In the genomic region with DNA sequence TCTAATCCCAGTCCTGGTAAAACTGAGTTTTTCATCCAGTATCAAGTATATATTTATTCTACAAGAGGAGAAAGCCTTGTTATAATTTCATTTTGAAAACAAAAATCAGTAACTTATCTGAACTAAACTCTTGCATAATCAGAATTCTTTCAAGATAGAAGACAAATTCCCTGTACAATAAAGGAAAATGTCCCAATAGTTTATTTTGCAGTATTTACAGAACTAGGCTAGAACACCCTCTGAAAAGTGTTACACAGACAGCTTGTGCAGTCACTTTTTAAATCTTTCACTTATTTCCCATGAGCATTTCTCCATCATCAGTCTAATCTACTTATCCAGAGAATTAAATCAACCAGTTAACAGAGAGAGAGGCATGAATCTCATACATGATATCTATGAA, we compare ENCODE assay signal across 15 cellular contexts. TPM values are rescaled to one million over a fixed set of nuclear protein-coding genes. Genes with fewer than 3 reads are reported as not detected.
DNase-seq lines count a peak whose midpoint lies in the region; ATAC-seq and TF ChIP-seq lines count a peak whose summit lies in the region.
"Had no signal": no experiment of that assay in that cellular context is flagged by ENCODE, and none has a peak within 500 bp of the region (broad histone marks: within the 10 kb centered on the region; RNA-seq: fewer than 3 reads in every experiment).

No MANE protein-coding gene starts in this region.

- no peak for TF ChIP-seq EP300 in gastroesophageal sphincter (IDR thresholded peaks at IDR 0.05)

- H3K9ac ChIP-seq in skeletal muscle tissue (ENCODE audit: low read depth in 1 of 3, low read length in 3 of 3) = peak overlapping the region in 1 of 3 donors; percentile 10

- peak; percentile 47 for DNase-seq in D341Med (ENCODE audit: low spot score)
- no peak for DNase-seq in NCI-H128 (lab: John Stamatoyannopoulos, UW; ENCODE audit: unreplicated experiment)
- DNase-seq in central memory CD4-positive, alpha-beta T cell = no peak
- DNase-seq: activated CD8-positive, alpha-beta T cell treated with anti-CD3 and anti-CD28 coated beads for 36 hours; activated naive CD4-positive, alpha-beta T cell; HCEC 1CT; hippocampal formation; naive B cell; NCI-H1105; NCI-H2081; NCI-H446 treated with DMSO at 0.1 percent for 48 hours had no signal

- H3K27me3 ChIP-seq in gastroesophageal sphincter = no peaks in the 10 kb centered on the region
- H3K27me3 ChIP-seq in skeletal muscle tissue (ENCODE audit: control insufficient read depth in 3 of 3, insufficient read depth in 3 of 3, low read length in 3 of 3) = no peaks in the 10 kb centered on the region

- TF ChIP-seq CTCF in gastroesophageal sphincter (IDR thresholded peaks at IDR 0.05) = no peak

- H3K9me3 ChIP-seq in gastroesophageal sphincter = no peaks in the 10 kb centered on the region
- H3K9me3 ChIP-seq in skeletal muscle tissue (ENCODE audit: control insufficient read depth in 3 of 3, low read length in 3 of 3) = no peaks in the 10 kb centered on the region

- ATAC-seq in SK-N-SH treated with all-trans-retinoic acid at 6 μM for 48 hours (no peak), gastroesophageal sphincter (no peak), HG02970 (IDR thresholded peaks at IDR 0.05; ENCODE audit: low FRiP score, unreplicated experiment) (no peak)

- H3K4me3 ChIP-seq in gastroesophageal sphincter = no peak overlapping the region
- no peak overlapping the region for H3K4me3 ChIP-seq in skeletal muscle tissue (ENCODE audit: low read length in 3 of 3)

- TF ChIP-seq POLR2A in gastroesophageal sphincter (IDR thresholded peaks at IDR 0.05) = no peak

- peak overlapping the region; percentile 43 to 91 (median 60) for H3K27ac ChIP-seq in gastroesophageal sphincter
- H3K27ac ChIP-seq in skeletal muscle tissue (ENCODE audit: low read depth, low read length) = peak overlapping the region; percentile 26

- H3K36me3 ChIP-seq in gastroesophageal sphincter (peaks cover 0 to 6% of the 10 kb centered on the region in 2 donors), skeletal muscle tissue (ENCODE audit: control insufficient read depth in 3 of 3, insufficient read depth in 3 of 3, low read length in 3 of 3) (no peaks in the 10 kb centered on the region)

- H3K4me1 ChIP-seq in gastroesophageal sphincter (peaks cover 38 to 100% (median 61%) of the 10 kb centered on the region in 3 donors), skeletal muscle tissue (ENCODE audit: control insufficient read depth in 3 of 3, insufficient read depth in 3 of 3, low read length in 3 of 3) (peaks cover 40 to 59% (median 47%) of the 10 kb centered on the region in 3 donors)

TF ChIP-seq in SK-N-SH treated with all-trans-retinoic acid at 6 μM for 48 hours, 23 proteins besides CTCF, POLR2A, EP300 and RAD21:
- TF ChIP-seq TCF4 (CRISPR knock-in tag; IDR thresholded peaks at IDR 0.05; ENCODE audit: borderline replicate concordance) (0 out of 2 replicates have a peak, but pooled peaks have one; percentile 18), ISL1 (CRISPR knock-in tag; IDR thresholded peaks at IDR 0.05) (peak; percentile 63), ZNF8 (CRISPR knock-in tag; IDR thresholded peaks at IDR 0.05) (no peak), CSRNP3 (CRISPR knock-in tag; IDR thresholded peaks at IDR 0.05) (no peak), GLIS3 (CRISPR knock-in tag; IDR thresholded peaks at IDR 0.05) (no peak), SNAI2 (CRISPR knock-in tag; IDR thresholded peaks at IDR 0.05) (no peak), ZNF565 (CRISPR knock-in tag; conservative IDR thresholded peaks at IDR 0.05; ENCODE audit: low read depth) (no peak), PATZ1 (CRISPR knock-in tag; IDR thresholded peaks at IDR 0.05; ENCODE audit: borderline replicate concordance) (no peak), RARB (CRISPR knock-in tag; IDR thresholded peaks at IDR 0.05) (no peak), TOX (CRISPR knock-in tag; IDR thresholded peaks at IDR 0.05; ENCODE audit: borderline replicate concordance) (no peak)
- TF ChIP-seq, protein P1, sequence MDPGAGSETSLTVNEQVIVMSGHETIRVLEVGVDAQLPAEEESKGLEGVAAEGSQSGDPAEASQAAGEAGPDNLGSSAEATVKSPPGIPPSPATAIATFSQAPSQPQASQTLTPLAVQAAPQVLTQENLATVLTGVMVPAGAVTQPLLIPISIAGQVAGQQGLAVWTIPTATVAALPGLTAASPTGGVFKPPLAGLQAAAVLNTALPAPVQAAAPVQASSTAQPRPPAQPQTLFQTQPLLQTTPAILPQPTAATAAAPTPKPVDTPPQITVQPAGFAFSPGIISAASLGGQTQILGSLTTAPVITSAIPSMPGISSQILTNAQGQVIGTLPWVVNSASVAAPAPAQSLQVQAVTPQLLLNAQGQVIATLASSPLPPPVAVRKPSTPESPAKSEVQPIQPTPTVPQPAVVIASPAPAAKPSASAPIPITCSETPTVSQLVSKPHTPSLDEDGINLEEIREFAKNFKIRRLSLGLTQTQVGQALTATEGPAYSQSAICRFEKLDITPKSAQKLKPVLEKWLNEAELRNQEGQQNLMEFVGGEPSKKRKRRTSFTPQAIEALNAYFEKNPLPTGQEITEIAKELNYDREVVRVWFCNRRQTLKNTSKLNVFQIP (CRISPR knock-in tag; IDR thresholded peaks at IDR 0.05; ENCODE audit: borderline replicate concordance, low read depth) = no peak

RNA-seq across cellular contexts. Expression of gene SPOP, which starts 48.5 kb away (rescaled TPM):
- total RNA-seq in gastroesophageal sphincter = 100 to 1,000 TPM; 159 to 268 (median 176) TPM
- 61.6 TPM for total RNA-seq in skeletal muscle tissue

RNA-seq across cellular contexts. Expression of gene NXPH3, which starts 53.8 kb away (rescaled TPM):
- total RNA-seq in gastroesophageal sphincter = 10 to 100 TPM; 24.4 to 26.4 (median 25.0) TPM
- total RNA-seq in skeletal muscle tissue = 0.52 TPM

Comparison
In these comparisons a context has a peak if more than half of its experiments do, and no peak if none do; other contexts are left out.
1. RNA of gene NXPH3, which starts 53.8 kb away (total RNA-seq): 24.4 to 26.4 TPM in gastroesophageal sphincter; 0.52 TPM in skeletal muscle tissue (single experiment); every median in the first group is over 10 times any median in the second.